8 cellular contexts compared by ENCODE assay signal in genomic region chr17:65055708-65056638, GRCh38. TPM values are rescaled to one million over a fixed set of nuclear protein-coding genes. Genes with fewer than 3 reads are reported as not detected.
A peak's percentile ranks its signal among the peaks of the same experiment; 100 is the strongest.
DNase-seq lines count a peak whose midpoint lies in the region; ATAC-seq and TF ChIP-seq lines count a peak whose summit lies in the region.

No MANE protein-coding gene starts in this region.

- peak in 1 of 2 experiments; percentile 20; a peak in 1 of 4 replicates for TF ChIP-seq EP300 in SK-N-SH (IDR thresholded peaks at IDR 0.05; ENCODE audit: borderline replicate concordance in 1 of 2, low read depth in 1 of 2, low read length in 1 of 2)

- peaks cover 10% of the 10 kb centered on the region for H3F3A ChIP-seq in SK-N-SH (replicated peaks; ENCODE audit: insufficient read depth)

- H3K4me3 ChIP-seq in SK-N-SH (ENCODE audit: low read depth in 2 of 2, low read length in 1 of 2) (peak overlapping the region; percentile 74 to 77), right atrium auricular region (peak overlapping the region; percentile 94 to 96)

- TF ChIP-seq CTCF in SK-N-SH (IDR thresholded peaks at IDR 0.05) (no peak), right atrium auricular region (IDR thresholded peaks at IDR 0.05) (no peak)

- H3K27ac ChIP-seq in SK-N-SH (ENCODE audit: low read depth in 2 of 2, low read length in 1 of 2) (peak overlapping the region; percentile 94 to 96), right atrium auricular region (peak overlapping the region; percentile 99 to 100)

- H3K9me3 ChIP-seq in SK-N-SH (no peaks in the 10 kb centered on the region), right atrium auricular region (no peaks in the 10 kb centered on the region)

- TF ChIP-seq RAD21 in SK-N-SH (IDR thresholded peaks at IDR 0.05; ENCODE audit: low read length): no peak

- under 1% methylated on average over 39 of the region's 89 CpGs for WGBS in SK-N-SH (ENCODE audit: low lambda C conversion rate)

- H3K4me2 ChIP-seq in SK-N-SH: peak overlapping the region; percentile 81

- peaks cover 46% of the 10 kb centered on the region for H4K20me1 ChIP-seq in SK-N-SH (ENCODE audit: insufficient read depth)

- peaks cover 50% of the 10 kb centered on the region for H3K79me2 ChIP-seq in SK-N-SH (ENCODE audit: insufficient read depth)

- peak overlapping the region; percentile 79 for H2AFZ ChIP-seq in SK-N-SH (ENCODE audit: low read depth)

- POLR2A ChIA-PET in SK-N-SH (lab: Yijun Ruan, JAX): interaction anchor here (1.0 to 2.5 kb wide), 7 partner anchors 8 to 143 kb away, joined by 3 to 12 read pairs (median 3); no protein-coding TSS in a partner anchor

- peaks cover 6 to 10% of the 10 kb centered on the region in 2 experiments; a peak in 2 of 4 replicates for H3K4me1 ChIP-seq in SK-N-SH (ENCODE audit: control insufficient read depth in 1 of 2, insufficient read depth in 2 of 2, low read depth in 1 of 2, low read length in 1 of 2)
- peaks cover 0 to 48% of the 10 kb centered on the region in 2 donors for H3K4me1 ChIP-seq in right atrium auricular region

- peak; percentile 59 for DNase-seq in AG08396 (ENCODE audit: low spot score)
- peak; percentile 83 for DNase-seq in SK-N-SH
- DNase-seq in amniotic epithelial cell (ENCODE audit: low read depth): peak; percentile 11
- DNase-seq in right atrium auricular region (ENCODE audit: low spot score): peak; percentile 83
- DNase-seq in posterior vena cava (ENCODE audit: low spot score): peak; percentile 89
- no peak for DNase-seq in NCI-H1436 (lab: John Stamatoyannopoulos, UW)

- H3K36me3 ChIP-seq in SK-N-SH (replicated peaks in 1 of 2; ENCODE audit: control insufficient read depth in 1 of 2, insufficient read depth in 2 of 2, low read length in 1 of 2): peaks cover 21 to 32% of the 10 kb centered on the region in 2 experiments
- peaks cover 22% of the 10 kb centered on the region for H3K36me3 ChIP-seq in right atrium auricular region

- no peaks in the 10 kb centered on the region for H3K27me3 ChIP-seq in SK-N-SH (ENCODE audit: insufficient read depth)
- no peaks in the 10 kb centered on the region for H3K27me3 ChIP-seq in right atrium auricular region

- peak; percentile 19 for ATAC-seq in GM18861 (IDR thresholded peaks at IDR 0.05; ENCODE audit: unreplicated experiment)
- peak; percentile 24 for ATAC-seq in HG03139 (IDR thresholded peaks at IDR 0.05; ENCODE audit: unreplicated experiment)

- CTCF ChIA-PET in SK-N-SH (lab: Yijun Ruan, JAX): interaction anchor here (1.2 to 3.2 kb wide), 3 partner anchors 9 to 44 kb away, joined by 3 to 21 read pairs (median 6); no protein-coding TSS in a partner anchor

- no peaks in the 10 kb centered on the region for H3K9me2 ChIP-seq in SK-N-SH

- intact Hi-C loops in posterior vena cava (cut with DNase I): loop anchor here in 1 of 2 donors (5.0 kb wide), 1 partner anchor 79 kb away; no protein-coding TSS in a partner anchor

- peak overlapping the region; percentile 95 for H3K9ac ChIP-seq in SK-N-SH

TF ChIP-seq in SK-N-SH, 30 proteins besides CTCF, POLR2A, EP300 and RAD21 (continues in another document):
- no peak for TF ChIP-seq GATA2 (CRISPR knock-in tag; IDR thresholded peaks at IDR 0.05)
- no peak for TF ChIP-seq JUND (IDR thresholded peaks at IDR 0.05)
- TF ChIP-seq TCF12 (IDR thresholded peaks at IDR 0.05): no peak
- no peak for TF ChIP-seq FOXM1 (IDR thresholded peaks at IDR 0.05; ENCODE audit: low read depth)
- TF ChIP-seq, protein P1, sequence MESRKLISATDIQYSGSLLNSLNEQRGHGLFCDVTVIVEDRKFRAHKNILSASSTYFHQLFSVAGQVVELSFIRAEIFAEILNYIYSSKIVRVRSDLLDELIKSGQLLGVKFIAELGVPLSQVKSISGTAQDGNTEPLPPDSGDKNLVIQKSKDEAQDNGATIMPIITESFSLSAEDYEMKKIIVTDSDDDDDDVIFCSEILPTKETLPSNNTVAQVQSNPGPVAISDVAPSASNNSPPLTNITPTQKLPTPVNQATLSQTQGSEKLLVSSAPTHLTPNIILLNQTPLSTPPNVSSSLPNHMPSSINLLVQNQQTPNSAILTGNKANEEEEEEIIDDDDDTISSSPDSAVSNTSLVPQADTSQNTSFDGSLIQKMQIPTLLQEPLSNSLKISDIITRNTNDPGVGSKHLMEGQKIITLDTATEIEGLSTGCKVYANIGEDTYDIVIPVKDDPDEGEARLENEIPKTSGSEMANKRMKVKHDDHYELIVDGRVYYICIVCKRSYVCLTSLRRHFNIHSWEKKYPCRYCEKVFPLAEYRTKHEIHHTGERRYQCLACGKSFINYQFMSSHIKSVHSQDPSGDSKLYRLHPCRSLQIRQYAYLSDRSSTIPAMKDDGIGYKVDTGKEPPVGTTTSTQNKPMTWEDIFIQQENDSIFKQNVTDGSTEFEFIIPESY (IDR thresholded peaks at IDR 0.05; ENCODE audit: borderline replicate concordance, low read depth): no peak
- no peak for TF ChIP-seq EZH2phosphoT487 (IDR thresholded peaks at IDR 0.05; ENCODE audit: borderline replicate concordance, low read depth)
- no peak; the same call in 1 of the 2 replicates for TF ChIP-seq POLR2AphosphoS5 (IDR thresholded peaks at IDR 0.05; ENCODE audit: low read depth, low read length)
- TF ChIP-seq, protein P2, sequence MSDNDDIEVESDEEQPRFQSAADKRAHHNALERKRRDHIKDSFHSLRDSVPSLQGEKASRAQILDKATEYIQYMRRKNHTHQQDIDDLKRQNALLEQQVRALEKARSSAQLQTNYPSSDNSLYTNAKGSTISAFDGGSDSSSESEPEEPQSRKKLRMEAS (IDR thresholded peaks at IDR 0.05; ENCODE audit: low read depth): peak; percentile 82
- TF ChIP-seq RCOR1 (IDR thresholded peaks at IDR 0.05; ENCODE audit: low read length): no peak
- TF ChIP-seq, protein P3, sequence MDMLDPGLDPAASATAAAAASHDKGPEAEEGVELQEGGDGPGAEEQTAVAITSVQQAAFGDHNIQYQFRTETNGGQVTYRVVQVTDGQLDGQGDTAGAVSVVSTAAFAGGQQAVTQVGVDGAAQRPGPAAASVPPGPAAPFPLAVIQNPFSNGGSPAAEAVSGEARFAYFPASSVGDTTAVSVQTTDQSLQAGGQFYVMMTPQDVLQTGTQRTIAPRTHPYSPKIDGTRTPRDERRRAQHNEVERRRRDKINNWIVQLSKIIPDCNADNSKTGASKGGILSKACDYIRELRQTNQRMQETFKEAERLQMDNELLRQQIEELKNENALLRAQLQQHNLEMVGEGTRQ (IDR thresholded peaks at IDR 0.05; ENCODE audit: borderline replicate concordance, low read depth, low read length): no peak
- no peak for TF ChIP-seq RFX5 (IDR thresholded peaks at IDR 0.05; ENCODE audit: low read length)
- TF ChIP-seq REST (IDR thresholded peaks at IDR 0.05; ENCODE audit: low read depth, low read length): no peak; the same call in 1 of the 2 replicates
- no peak for TF ChIP-seq MEF2A (IDR thresholded peaks at IDR 0.05; ENCODE audit: borderline replicate concordance, low read depth)
- TF ChIP-seq FOXJ3 (CRISPR knock-in tag; IDR thresholded peaks at IDR 0.05): no peak
- no peak for TF ChIP-seq GABPA (IDR thresholded peaks at IDR 0.05; ENCODE audit: low read depth)
- TF ChIP-seq RXRA (IDR thresholded peaks at IDR 0.05; ENCODE audit: borderline replicate concordance, low read depth): no peak
- no peak for TF ChIP-seq NFIC (IDR thresholded peaks at IDR 0.05; ENCODE audit: borderline replicate concordance)
- no peak; the same call in 1 of the 2 replicates for TF ChIP-seq PBX3 (IDR thresholded peaks at IDR 0.05)
- TF ChIP-seq SMC3 (IDR thresholded peaks at IDR 0.05; ENCODE audit: low read depth, low read length): no peak
- TF ChIP-seq TAF1 (IDR thresholded peaks at IDR 0.05; ENCODE audit: borderline replicate concordance, low read depth, low read length): peak; percentile 82
- TF ChIP-seq TEAD4 (IDR thresholded peaks at IDR 0.05; ENCODE audit: borderline replicate concordance, insufficient read depth): no peak
- TF ChIP-seq YY1 (IDR thresholded peaks at IDR 0.05; ENCODE audit: low read depth): peak; percentile 91

RNA-seq across cellular contexts. Expression of gene GNA13, which starts 0.6 kb away (rescaled TPM):
- polyA plus RNA-seq in SK-N-SH (2012; rRNA removed): 14.5 and 19.0 TPM in 2 replicates
- 23.4 and 24.8 TPM in 2 replicates for polyA plus RNA-seq in SK-N-SH (2012; cell fraction: cytosol; rRNA removed)
- 6.3 and 13.2 TPM in 2 replicates for polyA plus RNA-seq in SK-N-SH (2012; cell fraction: nucleus; rRNA removed)
- 10 to 100 TPM; 29.9 to 35.6 TPM for total RNA-seq in right atrium auricular region
- 10 to 100 TPM; 43.0 to 54.0 TPM for total RNA-seq in posterior vena cava
